18 cellular contexts compared by ENCODE assay signal in the genomic region with DNA sequence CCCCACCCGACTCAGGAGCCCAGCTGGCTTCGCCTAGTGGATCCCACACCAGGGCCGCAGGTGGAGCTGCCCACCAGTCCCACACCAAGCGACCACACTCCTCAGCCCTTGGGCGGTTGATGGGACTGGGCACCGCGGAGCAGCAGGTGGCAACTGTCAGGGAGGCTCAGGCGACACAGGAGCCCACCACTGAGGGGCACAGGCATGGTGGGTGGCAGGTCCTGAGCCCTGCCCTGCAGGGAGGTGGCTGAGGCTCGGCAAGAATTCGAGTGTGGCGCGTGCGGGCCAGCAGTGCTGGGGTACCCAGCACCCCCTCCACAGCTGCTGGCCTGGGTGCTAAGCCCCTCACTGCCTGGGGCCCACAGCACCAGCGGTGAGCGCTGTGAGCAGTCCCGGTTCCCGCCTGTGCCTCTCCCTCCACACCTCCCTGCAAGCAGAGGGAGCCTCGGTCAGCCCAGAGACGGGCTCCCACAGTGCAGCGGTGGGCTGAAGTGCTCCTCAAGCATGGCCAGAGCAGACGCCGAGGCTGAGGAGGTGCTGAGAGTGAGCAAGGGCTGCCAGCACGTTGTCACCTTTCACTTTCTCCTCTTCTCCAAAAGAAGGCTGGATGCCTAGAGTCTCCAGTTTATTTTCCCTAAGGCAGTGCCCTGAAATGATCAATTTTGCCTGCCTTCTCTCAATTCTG.
"Had no signal": no experiment of that assay in that cellular context is flagged by ENCODE, and none has a peak within 500 bp of the region (broad histone marks: within the 10 kb centered on the region; RNA-seq: fewer than 3 reads in every experiment).

No MANE protein-coding gene starts in this region.

- H3K9me3 ChIP-seq: SK-N-SH had no signal

- H3K27ac ChIP-seq: HL-60 had no signal

- DNase-seq: KBM-7, MV-4-11, NCI-H1048, NCI-H1105, NCI-H1417, NCI-H1436 treated with DMSO at 0.1 percent for 48 hours, NCI-H1694, NCI-H187 treated with DMSO at 0.1 percent for 48 hours, NCI-H2029 treated with DMSO at 0.1 percent for 48 hours, NCI-H2171 treated with DMSO at 0.1 percent for 48 hours, NCI-H345, NCI-H524 treated with DMSO at 0.1 percent for 48 hours, NCI-H69, NCI-H774, RPMI8226, SHP77, SK-N-SH had no signal

- H3K9ac ChIP-seq: SK-N-SH had no signal

- H3K4me2 ChIP-seq: SK-N-SH had no signal
